1 cellular context compared by ENCODE assay signal in genomic region chr20:49936153-49937022, GRCh38.
A peak's percentile ranks its signal among the peaks of the same experiment; 100 is the strongest.
TF ChIP-seq lines count a peak whose summit lies in the region.

TSS of gene RNF114 (plus strand) at chr20:49936397. CDS start at chr20:49936413, 16 bp downstream.

TF ChIP-seq in A549, 52 proteins besides CTCF, POLR2A, EP300 and RAD21 (continued from another document):
- TF ChIP-seq, protein P1, sequence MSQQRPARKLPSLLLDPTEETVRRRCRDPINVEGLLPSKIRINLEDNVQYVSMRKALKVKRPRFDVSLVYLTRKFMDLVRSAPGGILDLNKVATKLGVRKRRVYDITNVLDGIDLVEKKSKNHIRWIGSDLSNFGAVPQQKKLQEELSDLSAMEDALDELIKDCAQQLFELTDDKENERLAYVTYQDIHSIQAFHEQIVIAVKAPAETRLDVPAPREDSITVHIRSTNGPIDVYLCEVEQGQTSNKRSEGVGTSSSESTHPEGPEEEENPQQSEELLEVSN (IDR thresholded peaks at IDR 0.05; ENCODE audit: borderline replicate concordance, low read depth) = no peak
- no peak for TF ChIP-seq RARB (CRISPR knock-in tag; IDR thresholded peaks at IDR 0.05)
- TF ChIP-seq, protein P2, sequence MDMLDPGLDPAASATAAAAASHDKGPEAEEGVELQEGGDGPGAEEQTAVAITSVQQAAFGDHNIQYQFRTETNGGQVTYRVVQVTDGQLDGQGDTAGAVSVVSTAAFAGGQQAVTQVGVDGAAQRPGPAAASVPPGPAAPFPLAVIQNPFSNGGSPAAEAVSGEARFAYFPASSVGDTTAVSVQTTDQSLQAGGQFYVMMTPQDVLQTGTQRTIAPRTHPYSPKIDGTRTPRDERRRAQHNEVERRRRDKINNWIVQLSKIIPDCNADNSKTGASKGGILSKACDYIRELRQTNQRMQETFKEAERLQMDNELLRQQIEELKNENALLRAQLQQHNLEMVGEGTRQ (IDR thresholded peaks at IDR 0.05) = no peak
- peak; percentile 93 for TF ChIP-seq PHF8 (IDR thresholded peaks at IDR 0.05; ENCODE audit: borderline replicate concordance, low read depth)
- no peak for TF ChIP-seq CBX2 (IDR thresholded peaks at IDR 0.05; ENCODE audit: borderline replicate concordance, low read depth)
- TF ChIP-seq EHMT2 (IDR thresholded peaks at IDR 0.05; ENCODE audit: low read depth) = no peak
- no peak for TF ChIP-seq SREBF2 (IDR thresholded peaks at IDR 0.05)
- TF ChIP-seq FOXS1 (CRISPR knock-in tag; IDR thresholded peaks at IDR 0.05) = no peak
- no peak for TF ChIP-seq HOXB13 (CRISPR knock-in tag; IDR thresholded peaks at IDR 0.05; ENCODE audit: low read depth)
- no peak for TF ChIP-seq NFE2L2 (conservative IDR thresholded peaks at IDR 0.05; ENCODE audit: low read length)
- TF ChIP-seq NR3C1 (IDR thresholded peaks at IDR 0.05) = no peak
- no peak for TF ChIP-seq ZSCAN20 (CRISPR knock-in tag; IDR thresholded peaks at IDR 0.05)
- no peak for TF ChIP-seq TP53 (CRISPR knock-in tag; IDR thresholded peaks at IDR 0.05)
- no peak for TF ChIP-seq MAFK (IDR thresholded peaks at IDR 0.05; ENCODE audit: partially characterized antibody)
- TF ChIP-seq BCL3 (IDR thresholded peaks at IDR 0.05) = peak; percentile 78; the same call in 1 of the 3 replicates
- TF ChIP-seq KDM5A (IDR thresholded peaks at IDR 0.05) = peak; percentile 91
- no peak for TF ChIP-seq CHD4 (IDR thresholded peaks at IDR 0.05; ENCODE audit: borderline replicate concordance)
- no peak for TF ChIP-seq RFX5 (IDR thresholded peaks at IDR 0.05)
- TF ChIP-seq JUN (IDR thresholded peaks at IDR 0.05) = peak in 1 of 2 experiments; percentile 92; a peak in 3 of 5 replicates
- TF ChIP-seq, protein P3, sequence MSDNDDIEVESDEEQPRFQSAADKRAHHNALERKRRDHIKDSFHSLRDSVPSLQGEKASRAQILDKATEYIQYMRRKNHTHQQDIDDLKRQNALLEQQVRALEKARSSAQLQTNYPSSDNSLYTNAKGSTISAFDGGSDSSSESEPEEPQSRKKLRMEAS (IDR thresholded peaks at IDR 0.05) = peak; percentile 59
- TF ChIP-seq EHF (CRISPR knock-in tag; IDR thresholded peaks at IDR 0.05) = no peak
